ENCODE assay signal across 22 cellular contexts in the genomic region with DNA sequence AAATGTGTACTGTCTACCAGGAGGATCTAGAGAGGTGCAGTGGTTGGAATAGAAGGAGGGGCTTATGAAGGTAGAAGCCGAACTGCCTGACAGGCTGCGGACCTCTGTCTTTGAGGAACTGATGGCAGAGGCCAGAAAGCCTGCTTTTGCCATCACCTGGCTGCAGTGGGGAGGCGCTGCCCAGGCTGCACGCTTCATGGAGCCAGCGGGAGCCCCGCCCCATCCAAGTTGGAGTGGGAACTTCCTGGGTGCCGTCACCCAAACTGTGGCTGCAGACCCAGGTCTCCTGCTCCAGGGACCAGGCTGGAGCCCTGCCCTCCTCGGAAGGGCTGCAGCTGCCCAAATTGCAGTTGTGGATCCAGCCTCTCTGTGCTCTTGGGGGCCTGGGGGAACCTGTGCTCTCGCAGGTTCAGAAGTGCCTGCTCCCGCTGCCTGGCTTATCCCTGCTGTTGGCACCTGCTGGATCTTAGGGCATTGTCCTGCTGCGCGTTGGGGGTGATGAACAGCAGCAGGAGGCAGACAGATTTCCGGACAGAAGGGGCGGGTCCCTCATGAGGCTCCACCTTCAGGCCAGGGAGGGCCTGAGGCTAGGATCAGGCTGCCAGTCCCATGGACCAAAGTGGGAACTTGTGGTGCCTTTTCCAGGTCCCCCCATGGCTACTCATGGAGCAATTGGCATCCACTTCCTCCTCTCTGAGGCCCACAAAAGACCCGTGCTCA.
A peak's percentile ranks its signal among the peaks of the same experiment; 100 is the strongest.
DNase-seq lines count a peak whose midpoint lies in the region; ATAC-seq, FAIRE-seq and TF ChIP-seq lines count a peak whose summit lies in the region.
"Had no signal": no experiment of that assay in that cellular context is flagged by ENCODE, and none has a peak within 500 bp of the region (broad histone marks: within the 10 kb centered on the region; RNA-seq: fewer than 3 reads in every experiment).

No MANE protein-coding gene starts in this region.

- no peaks in the 10 kb centered on the region for H4K20me1 ChIP-seq in OCI-LY1 (ENCODE audit: insufficient read depth, low read length)
- H4K20me1 ChIP-seq: BLaER1 treated with 17β-estradiol and CSF1 and Interleukin-3, amounts not matched to agents 10 nM and 100 nM had no signal

- H3K9ac ChIP-seq in OCI-LY1 (ENCODE audit: low read length): no peak overlapping the region
- H3K9ac ChIP-seq: BLaER1 treated with 17β-estradiol and CSF1 and Interleukin-3, amounts not matched to agents 10 nM and 100 nM had no signal

- intact Hi-C loops in mucosa of descending colon (cut with DNase I, micrococcal nuclease): no loop called here

- no peaks in the 10 kb centered on the region for H3K9me3 Mint-ChIP-seq in activated T-cell treated with anti-CD3 and anti-CD28 coated beads, Interleukin-2, amount 50 U/mL, for 72 hours
- H3K9me3 Mint-ChIP-seq: mesothelial cell of epicardium; stimulated activated effector memory CD8-positive, alpha-beta T cell treated with anti-CD3 and anti-CD28 coated beads, Interleukin-12 subunit alpha, Interleukin-12 subunit beta, amount 100 ng/mL, for 72 hours had no signal

- DNase-seq in NCI-H1092 (lab: John Stamatoyannopoulos, UW): peak; percentile 18
- no peak for DNase-seq in NCI-H1092 treated with DMSO at 0.1 percent for 48 hours (lab: John Stamatoyannopoulos, UW)
- DNase-seq in mucosa of descending colon: no peak
- no peak for DNase-seq in activated T-cell treated with anti-CD3 and anti-CD28 coated beads, Interleukin-2, amount 50 U/mL, for 72 hours
- no peak for DNase-seq in D721Med (ENCODE audit: insufficient read length, low spot score)
- DNase-seq: 8988T; activated CD4-positive, alpha-beta T cell treated with anti-CD3 and anti-CD28 coated beads for 48 hours; activated gamma-delta T cell; adrenal gland; DND-41; NCI-H446; thyroid gland had no signal

- H3F3A ChIP-seq in OCI-LY1 (ENCODE audit: insufficient read depth, low read length): no peaks in the 10 kb centered on the region

- ATAC-seq in mucosa of descending colon (peak; percentile 77), GM18861 (IDR thresholded peaks at IDR 0.05; ENCODE audit: unreplicated experiment) (no peak)
- ATAC-seq in activated T-cell treated with anti-CD3 and anti-CD28 coated beads, Interleukin-2, amount 50 U/mL, for 72 hours (replicated peaks in 1 of 2): no peak
- ATAC-seq: Panc1 had no signal

- CTCF ChIA-PET in HEK293 (lab: Yijun Ruan, JAX): no interaction called here

- peaks cover 13% of the 10 kb centered on the region for H3K27me3 Mint-ChIP-seq in activated T-cell treated with anti-CD3 and anti-CD28 coated beads, Interleukin-2, amount 50 U/mL, for 72 hours (ENCODE audit: low read depth)

- no peak overlapping the region for H3K27ac Mint-ChIP-seq in activated T-cell treated with anti-CD3 and anti-CD28 coated beads, Interleukin-2, amount 50 U/mL, for 72 hours
- H3K27ac Mint-ChIP-seq: mesothelial cell of epicardium; stimulated activated effector memory CD8-positive, alpha-beta T cell treated with anti-CD3 and anti-CD28 coated beads, Interleukin-12 subunit alpha, Interleukin-12 subunit beta, amount 100 ng/mL, for 72 hours had no signal

- no peak for TF ChIP-seq CTCF in HEK293 (tag by site-specific recombination; IDR thresholded peaks at IDR 0.05)
- no peak for TF ChIP-seq CTCF in OCI-LY1 (IDR thresholded peaks at IDR 0.05; ENCODE audit: low read length)
- TF ChIP-seq CTCF in mucosa of descending colon (IDR thresholded peaks at IDR 0.05): no peak
- TF ChIP-seq CTCF in D721Med (IDR thresholded peaks at IDR 0.05; ENCODE audit: insufficient read depth, missing control alignments): no peak

- no peaks in the 10 kb centered on the region for H3K36me3 Mint-ChIP-seq in activated T-cell treated with anti-CD3 and anti-CD28 coated beads, Interleukin-2, amount 50 U/mL, for 72 hours (ENCODE audit: insufficient read depth in 2 of 2)
- H3K36me3 Mint-ChIP-seq: mesothelial cell of epicardium; stimulated activated effector memory CD8-positive, alpha-beta T cell treated with anti-CD3 and anti-CD28 coated beads, Interleukin-12 subunit alpha, Interleukin-12 subunit beta, amount 100 ng/mL, for 72 hours had no signal

- H3K4me2 ChIP-seq in OCI-LY1 (ENCODE audit: low read length): no peak overlapping the region; the same call in 1 of the 2 replicates
- H3K4me2 ChIP-seq: BLaER1 treated with 17β-estradiol and CSF1 and Interleukin-3, amounts not matched to agents 10 nM and 100 nM had no signal

- H3K36me3 ChIP-seq in HEK293 (ENCODE audit: control insufficient read depth in 2 of 2, insufficient read depth in 1 of 2, low read length in 2 of 2) (no peaks in the 10 kb centered on the region), OCI-LY1 (ENCODE audit: insufficient read depth, low read length) (no peaks in the 10 kb centered on the region), mucosa of descending colon (ENCODE audit: low read depth) (no peaks in the 10 kb centered on the region)
- H3K36me3 ChIP-seq: adrenal gland; BLaER1 treated with 17β-estradiol and CSF1 and Interleukin-3, amounts not matched to agents 10 nM and 100 nM; cardiac muscle cell; esophagus muscularis mucosa; thyroid gland had no signal

- H3K79me2 ChIP-seq in OCI-LY1 (ENCODE audit: insufficient read depth, low read length): no peaks in the 10 kb centered on the region

- H3K4me3 ChIP-seq in HEK293 (ENCODE audit: low read depth, low read length) (no peak overlapping the region), OCI-LY1 (ENCODE audit: low read depth, low read length, poor library complexity, severe bottlenecking) (peak overlapping the region; percentile 8), mucosa of descending colon (no peak overlapping the region)
- H3K4me3 ChIP-seq: adrenal gland; BLaER1 treated with 17β-estradiol and CSF1 and Interleukin-3, amounts not matched to agents 10 nM and 100 nM; cardiac muscle cell; esophagus muscularis mucosa; thyroid gland had no signal

- no peak overlapping the region for H2AFZ ChIP-seq in OCI-LY1 (ENCODE audit: low read length)

- H3K9me2 ChIP-seq in OCI-LY1 (ENCODE audit: low read depth, low read length): no peaks in the 10 kb centered on the region

- no peaks in the 10 kb centered on the region for H3K27me3 ChIP-seq in OCI-LY1 (ENCODE audit: insufficient read depth, low read length)
- H3K27me3 ChIP-seq: adrenal gland; BLaER1 treated with 17β-estradiol and CSF1 and Interleukin-3, amounts not matched to agents 10 nM and 100 nM; cardiac muscle cell; thyroid gland had no signal

- peaks cover 6% of the 10 kb centered on the region for H3K4me1 Mint-ChIP-seq in activated T-cell treated with anti-CD3 and anti-CD28 coated beads, Interleukin-2, amount 50 U/mL, for 72 hours (ENCODE audit: low read depth)
- H3K4me1 Mint-ChIP-seq: mesothelial cell of epicardium; stimulated activated effector memory CD8-positive, alpha-beta T cell treated with anti-CD3 and anti-CD28 coated beads, Interleukin-12 subunit alpha, Interleukin-12 subunit beta, amount 100 ng/mL, for 72 hours had no signal

- POLR2A ChIA-PET in HEK293 (lab: Yijun Ruan, JAX): no interaction called here

- H3K4me1 ChIP-seq in HEK293 (ENCODE audit: control insufficient read depth, insufficient read depth, low read length) (no peaks in the 10 kb centered on the region), OCI-LY1 (ENCODE audit: insufficient read depth, low read length, severe bottlenecking) (no peaks in the 10 kb centered on the region), mucosa of descending colon (ENCODE audit: low read depth) (no peaks in the 10 kb centered on the region)
- H3K4me1 ChIP-seq: adrenal gland, esophagus muscularis mucosa, thyroid gland had no signal

- H3K27ac ChIP-seq in HEK293 (ENCODE audit: extremely low read depth, low read depth, low read length): no peak overlapping the region
- no peak overlapping the region for H3K27ac ChIP-seq in OCI-LY1 (ENCODE audit: low read depth, low read length, poor library complexity, severe bottlenecking)
- H3K27ac ChIP-seq: adrenal gland; BLaER1 treated with 17β-estradiol and CSF1 and Interleukin-3, amounts not matched to agents 10 nM and 100 nM; cardiac muscle cell; esophagus muscularis mucosa; thyroid gland had no signal

- no peak overlapping the region for H3K4me3 Mint-ChIP-seq in activated T-cell treated with anti-CD3 and anti-CD28 coated beads, Interleukin-2, amount 50 U/mL, for 72 hours
- H3K4me3 Mint-ChIP-seq: mesothelial cell of epicardium; stimulated activated effector memory CD8-positive, alpha-beta T cell treated with anti-CD3 and anti-CD28 coated beads, Interleukin-12 subunit alpha, Interleukin-12 subunit beta, amount 100 ng/mL, for 72 hours had no signal

- FAIRE-seq in D721Med (lab: Jason Lieb, UNC): no peak
- FAIRE-seq: TTC549 had no signal

- H3K9me3 ChIP-seq in HEK293 (ENCODE audit: control insufficient read depth, insufficient read depth, low read depth, low read length): no peaks in the 10 kb centered on the region
- no peaks in the 10 kb centered on the region for H3K9me3 ChIP-seq in OCI-LY1 (ENCODE audit: low read length)
- H3K9me3 ChIP-seq in mucosa of descending colon: no peaks in the 10 kb centered on the region
- H3K9me3 ChIP-seq: adrenal gland; BLaER1 treated with 17β-estradiol and CSF1 and Interleukin-3, amounts not matched to agents 10 nM and 100 nM; esophagus muscularis mucosa; thyroid gland had no signal

TF ChIP-seq in HEK293, 187 proteins besides CTCF, POLR2A, EP300 and RAD21:
- TF ChIP-seq ZBTB48 (tag by site-specific recombination; IDR thresholded peaks at IDR 0.05): peak; percentile 63; the same call in 1 of the 2 replicates
- TF ChIP-seq ZIC2 (tag by site-specific recombination; IDR thresholded peaks at IDR 0.05): peak; percentile 35; the same call in 1 of the 2 replicates
- peak; percentile 24 for TF ChIP-seq GLIS1 (tag by site-specific recombination; IDR thresholded peaks at IDR 0.05)
- TF ChIP-seq, protein P1, sequence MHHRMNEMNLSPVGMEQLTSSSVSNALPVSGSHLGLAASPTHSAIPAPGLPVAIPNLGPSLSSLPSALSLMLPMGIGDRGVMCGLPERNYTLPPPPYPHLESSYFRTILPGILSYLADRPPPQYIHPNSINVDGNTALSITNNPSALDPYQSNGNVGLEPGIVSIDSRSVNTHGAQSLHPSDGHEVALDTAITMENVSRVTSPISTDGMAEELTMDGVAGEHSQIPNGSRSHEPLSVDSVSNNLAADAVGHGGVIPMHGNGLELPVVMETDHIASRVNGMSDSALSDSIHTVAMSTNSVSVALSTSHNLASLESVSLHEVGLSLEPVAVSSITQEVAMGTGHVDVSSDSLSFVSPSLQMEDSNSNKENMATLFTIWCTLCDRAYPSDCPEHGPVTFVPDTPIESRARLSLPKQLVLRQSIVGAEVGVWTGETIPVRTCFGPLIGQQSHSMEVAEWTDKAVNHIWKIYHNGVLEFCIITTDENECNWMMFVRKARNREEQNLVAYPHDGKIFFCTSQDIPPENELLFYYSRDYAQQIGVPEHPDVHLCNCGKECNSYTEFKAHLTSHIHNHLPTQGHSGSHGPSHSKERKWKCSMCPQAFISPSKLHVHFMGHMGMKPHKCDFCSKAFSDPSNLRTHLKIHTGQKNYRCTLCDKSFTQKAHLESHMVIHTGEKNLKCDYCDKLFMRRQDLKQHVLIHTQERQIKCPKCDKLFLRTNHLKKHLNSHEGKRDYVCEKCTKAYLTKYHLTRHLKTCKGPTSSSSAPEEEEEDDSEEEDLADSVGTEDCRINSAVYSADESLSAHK (tag by site-specific recombination; IDR thresholded peaks at IDR 0.05): no peak
